In genomic region chr11:69844396-69844795, GRCh38 we compare ENCODE assay signal across 2 cellular contexts.
TF ChIP-seq lines count a peak whose summit lies in the region.

No MANE protein-coding gene starts in this region.

TF ChIP-seq in HepG2, 621 proteins besides CTCF, POLR2A, EP300 and RAD21:
- TF ChIP-seq MAFG (CRISPR knock-in tag; IDR thresholded peaks at IDR 0.05) (no peak), CREB1 (IDR thresholded peaks at IDR 0.05) (peak; percentile 88), CREB1 (CRISPR knock-in tag; IDR thresholded peaks at IDR 0.05) (no peak)
TF ChIP-seq in HepG2: peak in this region for 1.

TF ChIP-seq in H1, 55 proteins besides CTCF, POLR2A, EP300 and RAD21:
- no peak for TF ChIP-seq RFX5 (IDR thresholded peaks at IDR 0.05; ENCODE audit: borderline replicate concordance, low read depth, low read length)
- TF ChIP-seq, protein P1, sequence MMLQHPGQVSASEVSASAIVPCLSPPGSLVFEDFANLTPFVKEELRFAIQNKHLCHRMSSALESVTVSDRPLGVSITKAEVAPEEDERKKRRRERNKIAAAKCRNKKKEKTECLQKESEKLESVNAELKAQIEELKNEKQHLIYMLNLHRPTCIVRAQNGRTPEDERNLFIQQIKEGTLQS (IDR thresholded peaks at IDR 0.05; ENCODE audit: insufficient read depth, low read depth, low read length) = no peak
- no peak for TF ChIP-seq TCF12 (IDR thresholded peaks at IDR 0.05; ENCODE audit: low read depth, low read length)
- TF ChIP-seq GTF2F1 (IDR thresholded peaks at IDR 0.05; ENCODE audit: borderline replicate concordance, low read depth, low read length) = no peak
- no peak for TF ChIP-seq MAX (IDR thresholded peaks at IDR 0.05)
- TF ChIP-seq JUND (IDR thresholded peaks at IDR 0.05; ENCODE audit: low read length) = no peak
- no peak for TF ChIP-seq CTBP2 (IDR thresholded peaks at IDR 0.05; ENCODE audit: borderline replicate concordance, insufficient read depth, insufficient read length, low read length)
